In genomic region chr1:53249706-53250105, GRCh38 we compare ENCODE assay signal across 17 cellular contexts. TPM values are rescaled to one million over a fixed set of nuclear protein-coding genes. Genes with fewer than 3 reads are reported as not detected.
DNase-seq lines count a peak whose midpoint lies in the region; ATAC-seq and TF ChIP-seq lines count a peak whose summit lies in the region.
"Had no signal": no experiment of that assay in that cellular context is flagged by ENCODE, and none has a peak within 500 bp of the region (broad histone marks: within the 10 kb centered on the region; RNA-seq: fewer than 3 reads in every experiment).

No MANE protein-coding gene starts in this region.

- H4K8ac ChIP-seq in mesenchymal stem cell (ENCODE audit: low read length): no peak overlapping the region
- H4K8ac ChIP-seq in H9 (replicated peaks; ENCODE audit: insufficient read length, low read depth, low read length): no peak overlapping the region

- DNase-seq in stimulated activated naive CD8-positive, alpha-beta T cell treated with anti-CD3 and anti-CD28 coated beads, Interleukin-15, amount 100 ng/mL, for 72 hours: no peak
- DNase-seq in NCI-H524 treated with DMSO at 0.1 percent for 48 hours (lab: John Stamatoyannopoulos, UW) (peak; percentile 94), mesenchymal stem cell (peak; percentile 50), H9 (no peak), DMS153 (lab: John Stamatoyannopoulos, UW) (no peak), DMS79 treated with DMSO at 0.1 percent for 48 hours (lab: John Stamatoyannopoulos, UW) (no peak), NCI-H2196 (lab: John Stamatoyannopoulos, UW; ENCODE audit: unreplicated experiment) (no peak)
- DNase-seq: activated CD4-positive, alpha-beta T cell treated with anti-CD3 and anti-CD28 coated beads for 1 hour; CD4-positive, alpha-beta memory T cell; colonic mucosa; GOT3; naive thymus-derived CD8-positive, alpha-beta T cell; NCI-H1048; stimulated activated CD4-positive, alpha-beta T cell treated with anti-CD3 and anti-CD28 coated beads, Interleukin-4, amount 100 ng/mL, for 24 hours had no signal

- no peaks in the 10 kb centered on the region for H3K9me3 ChIP-seq in mesenchymal stem cell (ENCODE audit: control insufficient read depth, low read length)
- no peaks in the 10 kb centered on the region for H3K9me3 ChIP-seq in H9 (ENCODE audit: control insufficient read depth, low read depth, low read length)
- H3K9me3 ChIP-seq: colonic mucosa had no signal

- no peak overlapping the region for H4K5ac ChIP-seq in H9 (ENCODE audit: insufficient read length, low read depth, low read length)

- H3K36me3 ChIP-seq in mesenchymal stem cell (ENCODE audit: control insufficient read depth in 1 of 2, insufficient read depth in 2 of 2, low read depth in 1 of 2, low read length in 2 of 2): peaks cover 3 to 36% of the 10 kb centered on the region in 2 experiments
- H3K36me3 ChIP-seq: colonic mucosa had no signal

- H4K91ac ChIP-seq in mesenchymal stem cell (ENCODE audit: low read length) (no peak overlapping the region), H9 (ENCODE audit: insufficient read length, low read depth, low read length) (no peak overlapping the region)

- ATAC-seq in stimulated activated naive CD8-positive, alpha-beta T cell treated with anti-CD3 and anti-CD28 coated beads, Interleukin-15, amount 100 ng/mL, for 72 hours: no peak
- ATAC-seq: naive thymus-derived CD8-positive, alpha-beta T cell had no signal

- no peaks in the 10 kb centered on the region for H3K27me3 Mint-ChIP-seq in stimulated activated naive CD8-positive, alpha-beta T cell treated with anti-CD3 and anti-CD28 coated beads, Interleukin-15, Interleukin-2, amounts not matched to agents 100 ng/mL and 50 ng/mL, for 24 hours
- H3K27me3 Mint-ChIP-seq in stimulated activated naive CD8-positive, alpha-beta T cell treated with anti-CD3 and anti-CD28 coated beads, Interleukin-15, amount 100 ng/mL, for 72 hours: no peaks in the 10 kb centered on the region
- H3K27me3 Mint-ChIP-seq in H9 (ENCODE audit: low read depth): no peaks in the 10 kb centered on the region
- H3K27me3 Mint-ChIP-seq: activated naive CD8-positive, alpha-beta T cell; CD4-positive, alpha-beta memory T cell; naive thymus-derived CD8-positive, alpha-beta T cell had no signal

- H4K20me1 ChIP-seq in H9 (ENCODE audit: control insufficient read depth, insufficient read depth, insufficient read length): no peaks in the 10 kb centered on the region

- H3K36me3 Mint-ChIP-seq in stimulated activated naive CD8-positive, alpha-beta T cell treated with anti-CD3 and anti-CD28 coated beads, Interleukin-15, Interleukin-2, amounts not matched to agents 100 ng/mL and 50 ng/mL, for 24 hours (ENCODE audit: low read depth): peaks cover 85% of the 10 kb centered on the region
- H3K36me3 Mint-ChIP-seq in H9 (ENCODE audit: insufficient read depth in 1 of 3, low read depth in 3 of 3): peaks cover 19 to 89% (median 68%) of the 10 kb centered on the region in 3 experiments

- peaks cover 5% of the 10 kb centered on the region for H3K4me1 ChIP-seq in mesenchymal stem cell (ENCODE audit: control insufficient read depth, insufficient read depth, low read depth, low read length)
- H3K4me1 ChIP-seq in H9 (ENCODE audit: insufficient read depth, low read length): no peaks in the 10 kb centered on the region
- H3K4me1 ChIP-seq: colonic mucosa had no signal

- H2BK20ac ChIP-seq in H9 (ENCODE audit: low read depth, low read length, poor library complexity, severe bottlenecking): no peak overlapping the region

- H3K14ac ChIP-seq in mesenchymal stem cell (ENCODE audit: low read length in 2 of 2): no peak overlapping the region
- no peak overlapping the region for H3K14ac ChIP-seq in H9 (ENCODE audit: insufficient read depth, low read length)

- H3K9me3 Mint-ChIP-seq in stimulated activated naive CD8-positive, alpha-beta T cell treated with anti-CD3 and anti-CD28 coated beads, Interleukin-15, Interleukin-2, amounts not matched to agents 100 ng/mL and 50 ng/mL, for 24 hours: no peaks in the 10 kb centered on the region
- H3K9me3 Mint-ChIP-seq in stimulated activated naive CD8-positive, alpha-beta T cell treated with anti-CD3 and anti-CD28 coated beads, Interleukin-15, amount 100 ng/mL, for 72 hours: no peaks in the 10 kb centered on the region
- no peaks in the 10 kb centered on the region for H3K9me3 Mint-ChIP-seq in H9
- H3K9me3 Mint-ChIP-seq: CD4-positive, alpha-beta memory T cell; naive thymus-derived CD8-positive, alpha-beta T cell had no signal

- H3K27me3 ChIP-seq in mesenchymal stem cell (ENCODE audit: control insufficient read depth in 1 of 2, insufficient read depth in 1 of 2, low read length in 2 of 2): no peaks in the 10 kb centered on the region
- H3K27me3 ChIP-seq in H9 (ENCODE audit: insufficient read depth, low read length): no peaks in the 10 kb centered on the region
- H3K27me3 ChIP-seq: colonic mucosa had no signal

- no peak for TF ChIP-seq CTCF in H9 (conservative IDR thresholded peaks at IDR 0.05)

- no peaks in the 10 kb centered on the region for H3K79me2 ChIP-seq in H9 (ENCODE audit: insufficient read depth, low read length)

- no peak overlapping the region for H3K27ac ChIP-seq in mesenchymal stem cell (ENCODE audit: low read length, poor library complexity, severe bottlenecking)
- H3K27ac ChIP-seq in H9 (ENCODE audit: insufficient read length, low read depth, low read length): no peak overlapping the region
- H3K27ac ChIP-seq: colonic mucosa had no signal

- peak overlapping the region; percentile 37 for H3K27ac Mint-ChIP-seq in stimulated activated naive CD8-positive, alpha-beta T cell treated with anti-CD3 and anti-CD28 coated beads, Interleukin-15, Interleukin-2, amounts not matched to agents 100 ng/mL and 50 ng/mL, for 24 hours
- no peak overlapping the region for H3K27ac Mint-ChIP-seq in stimulated activated naive CD8-positive, alpha-beta T cell treated with anti-CD3 and anti-CD28 coated beads, Interleukin-15, amount 100 ng/mL, for 72 hours
- no peak overlapping the region for H3K27ac Mint-ChIP-seq in H9
- H3K27ac Mint-ChIP-seq: activated naive CD8-positive, alpha-beta T cell; naive thymus-derived CD8-positive, alpha-beta T cell had no signal

- 40% methylated on average over 2 of the region's 3 CpGs for WGBS in mesenchymal stem cell
- WGBS in H9 (ENCODE audit: extremely low coverage, insufficient read length, low lambda C conversion rate): no CpG with 5 or more reads among the region's 3 CpGs

- H2AFZ ChIP-seq in mesenchymal stem cell (ENCODE audit: low read depth, low read length) (no peak overlapping the region), H9 (ENCODE audit: low read length) (no peak overlapping the region)

- no peak overlapping the region for H3K56ac ChIP-seq in H9 (ENCODE audit: insufficient read length, low read depth, low read length)

- H3K79me1 ChIP-seq in mesenchymal stem cell (replicated peaks; ENCODE audit: low read length, poor library complexity, severe bottlenecking) (no peaks in the 10 kb centered on the region), H9 (ENCODE audit: insufficient read depth, low read depth, low read length, poor library complexity, severe bottlenecking) (no peaks in the 10 kb centered on the region)

- H3K4me3 Mint-ChIP-seq in stimulated activated naive CD8-positive, alpha-beta T cell treated with anti-CD3 and anti-CD28 coated beads, Interleukin-15, Interleukin-2, amounts not matched to agents 100 ng/mL and 50 ng/mL, for 24 hours: no peak overlapping the region
- no peak overlapping the region for H3K4me3 Mint-ChIP-seq in stimulated activated naive CD8-positive, alpha-beta T cell treated with anti-CD3 and anti-CD28 coated beads, Interleukin-15, amount 100 ng/mL, for 72 hours
- H3K4me3 Mint-ChIP-seq in H9: no peak overlapping the region
- H3K4me3 Mint-ChIP-seq: activated naive CD8-positive, alpha-beta T cell; CD4-positive, alpha-beta memory T cell; naive thymus-derived CD8-positive, alpha-beta T cell had no signal

- no peaks in the 10 kb centered on the region for H3K23me2 ChIP-seq in H9 (ENCODE audit: insufficient read length, low read depth, low read length, poor library complexity, severe bottlenecking)

- H3T11ph ChIP-seq in H9 (ENCODE audit: low read length): no peak overlapping the region

- H3K18ac ChIP-seq in mesenchymal stem cell (ENCODE audit: low read depth in 1 of 2, low read length in 2 of 2): no peak overlapping the region
- H3K18ac ChIP-seq in H9 (ENCODE audit: insufficient read length, low read depth, low read length): no peak overlapping the region

- H3K9ac ChIP-seq in mesenchymal stem cell (ENCODE audit: low read length): no peak overlapping the region
- no peak overlapping the region for H3K9ac ChIP-seq in H9 (ENCODE audit: extremely low read depth, insufficient read length, low read length)

- H3K23ac ChIP-seq in mesenchymal stem cell (ENCODE audit: low read length in 2 of 2) (no peak overlapping the region), H9 (ENCODE audit: insufficient read length, low read depth, low read length) (no peak overlapping the region)

- H3K4me1 Mint-ChIP-seq in stimulated activated naive CD8-positive, alpha-beta T cell treated with anti-CD3 and anti-CD28 coated beads, Interleukin-15, Interleukin-2, amounts not matched to agents 100 ng/mL and 50 ng/mL, for 24 hours (ENCODE audit: low read depth): no peaks in the 10 kb centered on the region
- no peaks in the 10 kb centered on the region for H3K4me1 Mint-ChIP-seq in stimulated activated naive CD8-positive, alpha-beta T cell treated with anti-CD3 and anti-CD28 coated beads, Interleukin-15, amount 100 ng/mL, for 72 hours
- H3K4me1 Mint-ChIP-seq in H9: no peaks in the 10 kb centered on the region
- H3K4me1 Mint-ChIP-seq: CD4-positive, alpha-beta memory T cell had no signal

- no peak overlapping the region for H3K4me3 ChIP-seq in mesenchymal stem cell (ENCODE audit: insufficient read depth in 1 of 2, low read depth in 1 of 2, low read length in 2 of 2)
- H3K4me3 ChIP-seq: colonic mucosa, smooth muscle cell had no signal

- H2BK15ac ChIP-seq in mesenchymal stem cell (ENCODE audit: low read depth, poor library complexity, severe bottlenecking) (no peak overlapping the region), H9 (ENCODE audit: low read depth, low read length) (no peak overlapping the region)

- no peak overlapping the region for H2BK5ac ChIP-seq in mesenchymal stem cell (ENCODE audit: low read depth, low read length, poor library complexity, severe bottlenecking)
- H2BK5ac ChIP-seq in H9 (ENCODE audit: insufficient read length, low read length): no peak overlapping the region

- H3K4ac ChIP-seq in mesenchymal stem cell (ENCODE audit: low read depth in 1 of 2, low read length in 2 of 2) (no peak overlapping the region), H9 (ENCODE audit: low read depth, low read length) (no peak overlapping the region)

- H3K4me2 ChIP-seq in mesenchymal stem cell (ENCODE audit: low read length, poor library complexity, severe bottlenecking): no peak overlapping the region
- H3K4me2 ChIP-seq in H9 (ENCODE audit: insufficient read depth, insufficient read length, low read length): no peak overlapping the region
- H3K4me2 ChIP-seq: smooth muscle cell had no signal

- H2BK12ac ChIP-seq in mesenchymal stem cell (ENCODE audit: low read length in 2 of 2): no peak overlapping the region
- H2BK12ac ChIP-seq in H9 (ENCODE audit: insufficient read length, low read depth, low read length): no peak overlapping the region

- H2BK120ac ChIP-seq in mesenchymal stem cell (ENCODE audit: low read depth, low read length): no peak overlapping the region
- no peak overlapping the region for H2BK120ac ChIP-seq in H9 (ENCODE audit: low read depth, low read length, poor library complexity, severe bottlenecking)

- H2AK5ac ChIP-seq in mesenchymal stem cell (ENCODE audit: low read length, severe bottlenecking): no peak overlapping the region
- no peak overlapping the region for H2AK5ac ChIP-seq in H9 (ENCODE audit: insufficient read length, low read length)

RNA-seq across cellular contexts. Expression of gene MAGOH, which starts 11.4 kb away (rescaled TPM):
- polyA plus RNA-seq in mesenchymal stem cell (2013, experiment 1 of 2): 53.3 TPM
- 54.6 TPM for polyA plus RNA-seq in mesenchymal stem cell (2013, experiment 2 of 2)
- total RNA-seq in H9 (2021): 81.2 and 82.7 TPM in 2 replicates

RNA-seq across cellular contexts. Expression of gene CZIB, which starts 29.3 kb away (rescaled TPM):
- polyA plus RNA-seq in mesenchymal stem cell (2013, experiment 1 of 2): 48.5 TPM
- polyA plus RNA-seq in mesenchymal stem cell (2013, experiment 2 of 2): 51.0 TPM
- 67.0 and 73.2 TPM in 2 replicates for total RNA-seq in H9 (2021)

RNA-seq across cellular contexts. Expression of gene CPT2, which starts 53.1 kb away (rescaled TPM):
- 14.1 TPM for polyA plus RNA-seq in mesenchymal stem cell (2013, experiment 1 of 2)
- polyA plus RNA-seq in mesenchymal stem cell (2013, experiment 2 of 2): 13.6 TPM
- 28.9 and 33.2 TPM in 2 replicates for total RNA-seq in H9 (2021)

Comparison
In these comparisons a context has a peak if more than half of its experiments do, and no peak if none do; other contexts are left out.
1. DNase-seq: peak in NCI-H524 treated with DMSO at 0.1 percent for 48 hours (single experiment) and mesenchymal stem cell (single experiment); none in stimulated activated naive CD8-positive, alpha-beta T cell treated with anti-CD3 and anti-CD28 coated beads, Interleukin-15, amount 100 ng/mL, for 72 hours (0 of 2), H9 (single experiment), DMS153 (single experiment), DMS79 treated with DMSO at 0.1 percent for 48 hours (single experiment) and NCI-H2196 (single experiment).